Comparison of ENCODE assay signal across 1 cellular context in the genomic region with DNA sequence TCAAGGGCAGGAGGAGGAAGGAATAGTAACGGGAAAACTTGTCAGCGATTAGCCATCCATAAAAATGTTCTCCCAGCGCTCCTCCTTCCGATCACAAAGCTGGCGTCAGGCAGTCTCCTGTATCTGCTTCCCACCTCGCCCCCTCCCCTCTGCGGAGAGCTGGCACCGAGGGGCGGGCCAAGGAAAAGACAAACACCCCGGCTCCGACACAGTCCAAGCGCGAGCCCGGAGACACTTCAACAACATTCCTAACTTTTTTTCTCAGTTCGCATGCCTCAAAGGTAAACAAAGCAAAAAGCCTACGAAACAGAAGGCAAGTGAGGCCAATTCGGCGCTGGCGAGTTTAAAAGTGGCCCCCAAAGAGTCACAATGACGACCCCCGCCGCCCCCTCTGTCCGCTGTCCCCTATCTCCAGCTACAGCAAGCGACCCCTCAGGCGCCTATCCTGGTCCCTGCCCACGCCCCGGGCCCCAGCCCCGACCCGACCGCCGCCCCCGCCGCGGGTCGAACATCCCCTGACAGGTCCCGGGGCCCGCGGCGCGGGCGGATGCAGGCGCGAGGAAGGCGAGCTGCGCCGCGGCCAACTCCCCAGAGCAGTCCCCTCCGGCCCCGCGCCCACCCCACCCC.
A peak's percentile ranks its signal among the peaks of the same experiment; 100 is the strongest.
TF ChIP-seq lines count a peak whose summit lies in the region.

No MANE protein-coding gene starts in this region.

TF ChIP-seq in HepG2, 621 proteins besides CTCF, POLR2A, EP300 and RAD21 (continued from another document and continues in another):
- TF ChIP-seq ETS1 (CRISPR knock-in tag; IDR thresholded peaks at IDR 0.05), result no peak
- TF ChIP-seq, protein P1, sequence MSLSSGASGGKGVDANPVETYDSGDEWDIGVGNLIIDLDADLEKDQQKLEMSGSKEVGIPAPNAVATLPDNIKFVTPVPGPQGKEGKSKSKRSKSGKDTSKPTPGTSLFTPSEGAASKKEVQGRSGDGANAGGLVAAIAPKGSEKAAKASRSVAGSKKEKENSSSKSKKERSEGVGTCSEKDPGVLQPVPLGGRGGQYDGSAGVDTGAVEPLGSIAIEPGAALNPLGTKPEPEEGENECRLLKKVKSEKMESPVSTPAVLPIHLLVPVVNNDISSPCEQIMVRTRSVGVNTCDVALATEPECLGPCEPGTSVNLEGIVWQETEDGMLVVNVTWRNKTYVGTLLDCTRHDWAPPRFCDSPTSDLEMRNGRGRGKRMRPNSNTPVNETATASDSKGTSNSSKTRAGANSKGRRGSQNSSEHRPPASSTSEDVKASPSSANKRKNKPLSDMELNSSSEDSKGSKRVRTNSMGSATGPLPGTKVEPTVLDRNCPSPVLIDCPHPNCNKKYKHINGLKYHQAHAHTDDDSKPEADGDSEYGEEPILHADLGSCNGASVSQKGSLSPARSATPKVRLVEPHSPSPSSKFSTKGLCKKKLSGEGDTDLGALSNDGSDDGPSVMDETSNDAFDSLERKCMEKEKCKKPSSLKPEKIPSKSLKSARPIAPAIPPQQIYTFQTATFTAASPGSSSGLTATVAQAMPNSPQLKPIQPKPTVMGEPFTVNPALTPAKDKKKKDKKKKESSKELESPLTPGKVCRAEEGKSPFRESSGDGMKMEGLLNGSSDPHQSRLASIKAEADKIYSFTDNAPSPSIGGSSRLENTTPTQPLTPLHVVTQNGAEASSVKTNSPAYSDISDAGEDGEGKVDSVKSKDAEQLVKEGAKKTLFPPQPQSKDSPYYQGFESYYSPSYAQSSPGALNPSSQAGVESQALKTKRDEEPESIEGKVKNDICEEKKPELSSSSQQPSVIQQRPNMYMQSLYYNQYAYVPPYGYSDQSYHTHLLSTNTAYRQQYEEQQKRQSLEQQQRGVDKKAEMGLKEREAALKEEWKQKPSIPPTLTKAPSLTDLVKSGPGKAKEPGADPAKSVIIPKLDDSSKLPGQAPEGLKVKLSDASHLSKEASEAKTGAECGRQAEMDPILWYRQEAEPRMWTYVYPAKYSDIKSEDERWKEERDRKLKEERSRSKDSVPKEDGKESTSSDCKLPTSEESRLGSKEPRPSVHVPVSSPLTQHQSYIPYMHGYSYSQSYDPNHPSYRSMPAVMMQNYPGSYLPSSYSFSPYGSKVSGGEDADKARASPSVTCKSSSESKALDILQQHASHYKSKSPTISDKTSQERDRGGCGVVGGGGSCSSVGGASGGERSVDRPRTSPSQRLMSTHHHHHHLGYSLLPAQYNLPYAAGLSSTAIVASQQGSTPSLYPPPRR (CRISPR knock-in tag; IDR thresholded peaks at IDR 0.05; ENCODE audit: borderline replicate concordance), result no peak
- TF ChIP-seq XBP1 (CRISPR knock-in tag; IDR thresholded peaks at IDR 0.05), result no peak
- TF ChIP-seq KLF16 (CRISPR knock-in tag; IDR thresholded peaks at IDR 0.05), result no peak
- TF ChIP-seq ZNF260 (CRISPR knock-in tag; IDR thresholded peaks at IDR 0.05; ENCODE audit: borderline replicate concordance, low read depth), result no peak
- TF ChIP-seq U2AF2 (IDR thresholded peaks at IDR 0.05; ENCODE audit: low read depth, low read length), result no peak
- no peak for TF ChIP-seq RXRA (CRISPR knock-in tag; IDR thresholded peaks at IDR 0.05)
- TF ChIP-seq, protein P2, sequence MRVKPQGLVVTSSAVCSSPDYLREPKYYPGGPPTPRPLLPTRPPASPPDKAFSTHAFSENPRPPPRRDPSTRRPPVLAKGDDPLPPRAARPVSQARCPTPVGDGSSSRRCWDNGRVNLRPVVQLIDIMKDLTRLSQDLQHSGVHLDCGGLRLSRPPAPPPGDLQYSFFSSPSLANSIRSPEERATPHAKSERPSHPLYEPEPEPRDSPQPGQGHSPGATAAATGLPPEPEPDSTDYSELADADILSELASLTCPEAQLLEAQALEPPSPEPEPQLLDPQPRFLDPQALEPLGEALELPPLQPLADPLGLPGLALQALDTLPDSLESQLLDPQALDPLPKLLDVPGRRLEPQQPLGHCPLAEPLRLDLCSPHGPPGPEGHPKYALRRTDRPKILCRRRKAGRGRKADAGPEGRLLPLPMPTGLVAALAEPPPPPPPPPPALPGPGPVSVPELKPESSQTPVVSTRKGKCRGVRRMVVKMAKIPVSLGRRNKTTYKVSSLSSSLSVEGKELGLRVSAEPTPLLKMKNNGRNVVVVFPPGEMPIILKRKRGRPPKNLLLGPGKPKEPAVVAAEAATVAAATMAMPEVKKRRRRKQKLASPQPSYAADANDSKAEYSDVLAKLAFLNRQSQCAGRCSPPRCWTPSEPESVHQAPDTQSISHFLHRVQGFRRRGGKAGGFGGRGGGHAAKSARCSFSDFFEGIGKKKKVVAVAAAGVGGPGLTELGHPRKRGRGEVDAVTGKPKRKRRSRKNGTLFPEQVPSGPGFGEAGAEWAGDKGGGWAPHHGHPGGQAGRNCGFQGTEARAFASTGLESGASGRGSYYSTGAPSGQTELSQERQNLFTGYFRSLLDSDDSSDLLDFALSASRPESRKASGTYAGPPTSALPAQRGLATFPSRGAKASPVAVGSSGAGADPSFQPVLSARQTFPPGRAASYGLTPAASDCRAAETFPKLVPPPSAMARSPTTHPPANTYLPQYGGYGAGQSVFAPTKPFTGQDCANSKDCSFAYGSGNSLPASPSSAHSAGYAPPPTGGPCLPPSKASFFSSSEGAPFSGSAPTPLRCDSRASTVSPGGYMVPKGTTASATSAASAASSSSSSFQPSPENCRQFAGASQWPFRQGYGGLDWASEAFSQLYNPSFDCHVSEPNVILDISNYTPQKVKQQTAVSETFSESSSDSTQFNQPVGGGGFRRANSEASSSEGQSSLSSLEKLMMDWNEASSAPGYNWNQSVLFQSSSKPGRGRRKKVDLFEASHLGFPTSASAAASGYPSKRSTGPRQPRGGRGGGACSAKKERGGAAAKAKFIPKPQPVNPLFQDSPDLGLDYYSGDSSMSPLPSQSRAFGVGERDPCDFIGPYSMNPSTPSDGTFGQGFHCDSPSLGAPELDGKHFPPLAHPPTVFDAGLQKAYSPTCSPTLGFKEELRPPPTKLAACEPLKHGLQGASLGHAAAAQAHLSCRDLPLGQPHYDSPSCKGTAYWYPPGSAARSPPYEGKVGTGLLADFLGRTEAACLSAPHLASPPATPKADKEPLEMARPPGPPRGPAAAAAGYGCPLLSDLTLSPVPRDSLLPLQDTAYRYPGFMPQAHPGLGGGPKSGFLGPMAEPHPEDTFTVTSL (CRISPR knock-in tag; IDR thresholded peaks at IDR 0.05; ENCODE audit: borderline replicate concordance), result peak; percentile 44; the same call in 1 of the 2 replicates
- TF ChIP-seq PRMT3 (CRISPR knock-in tag; IDR thresholded peaks at IDR 0.05; ENCODE audit: borderline replicate concordance, low read depth), result no peak
- no peak for TF ChIP-seq ZC3H4 (CRISPR knock-in tag; IDR thresholded peaks at IDR 0.05; ENCODE audit: borderline replicate concordance)
- peak; percentile 48; the same call in 1 of the 2 replicates for TF ChIP-seq MTA1 (CRISPR knock-in tag; IDR thresholded peaks at IDR 0.05; ENCODE audit: borderline replicate concordance)
- TF ChIP-seq NCOR1 (IDR thresholded peaks at IDR 0.05; ENCODE audit: borderline replicate concordance, low read length), result no peak
- TF ChIP-seq TP53 (CRISPR knock-in tag; conservative IDR thresholded peaks at IDR 0.05), result no peak
- no peak for TF ChIP-seq ZNF263 (CRISPR knock-in tag; IDR thresholded peaks at IDR 0.05)
- TF ChIP-seq ZNF234 (CRISPR knock-in tag; conservative IDR thresholded peaks at IDR 0.05), result no peak
- no peak for TF ChIP-seq TOPORS (CRISPR knock-in tag; IDR thresholded peaks at IDR 0.05)
- no peak for TF ChIP-seq ZNF468 (CRISPR knock-in tag; IDR thresholded peaks at IDR 0.05)
- 0 out of 2 replicates have a peak, but pooled peaks have one; percentile 45 for TF ChIP-seq ZNF230 (CRISPR knock-in tag; IDR thresholded peaks at IDR 0.05)
- TF ChIP-seq MNT (IDR thresholded peaks at IDR 0.05), result no peak
- no peak for TF ChIP-seq MTA3 (CRISPR knock-in tag; IDR thresholded peaks at IDR 0.05)
- no peak for TF ChIP-seq CBFB (CRISPR knock-in tag; IDR thresholded peaks at IDR 0.05)
- no peak for TF ChIP-seq NFYC (CRISPR knock-in tag; IDR thresholded peaks at IDR 0.05)
- no peak for TF ChIP-seq GATA4 (IDR thresholded peaks at IDR 0.05; ENCODE audit: borderline replicate concordance, low read depth)
- no peak for TF ChIP-seq ZNF782 (CRISPR knock-in tag; IDR thresholded peaks at IDR 0.05; ENCODE audit: borderline replicate concordance)
- TF ChIP-seq ZNF703 (CRISPR knock-in tag; IDR thresholded peaks at IDR 0.05; ENCODE audit: borderline replicate concordance), result no peak
- TF ChIP-seq E2F1 (CRISPR knock-in tag; IDR thresholded peaks at IDR 0.05), result no peak
- TF ChIP-seq CHCHD3 (CRISPR knock-in tag; IDR thresholded peaks at IDR 0.05), result no peak
- no peak for TF ChIP-seq ATF5 (CRISPR knock-in tag; IDR thresholded peaks at IDR 0.05; ENCODE audit: low read depth)
- TF ChIP-seq ZNF746 (CRISPR knock-in tag; IDR thresholded peaks at IDR 0.05), result no peak
- no peak for TF ChIP-seq ZNF33A (CRISPR knock-in tag; IDR thresholded peaks at IDR 0.05; ENCODE audit: borderline replicate concordance)
- TF ChIP-seq ZFP82 (CRISPR knock-in tag; IDR thresholded peaks at IDR 0.05; ENCODE audit: borderline replicate concordance), result no peak
- no peak for TF ChIP-seq SRY (CRISPR knock-in tag; IDR thresholded peaks at IDR 0.05)
- TF ChIP-seq HNF1B (CRISPR knock-in tag; IDR thresholded peaks at IDR 0.05), result peak; percentile 57; the same call in 1 of the 2 replicates
- no peak for TF ChIP-seq SMC3 (IDR thresholded peaks at IDR 0.05; ENCODE audit: low read length)
- TF ChIP-seq ZNF331 (CRISPR knock-in tag; IDR thresholded peaks at IDR 0.05), result 0 out of 2 replicates have a peak, but pooled peaks have one; percentile 16
- no peak for TF ChIP-seq SP140L (CRISPR knock-in tag; IDR thresholded peaks at IDR 0.05; ENCODE audit: borderline replicate concordance)
- TF ChIP-seq ZSCAN21 (CRISPR knock-in tag; IDR thresholded peaks at IDR 0.05; ENCODE audit: borderline replicate concordance), result no peak
- TF ChIP-seq ZNF558 (CRISPR knock-in tag; IDR thresholded peaks at IDR 0.05; ENCODE audit: borderline replicate concordance), result no peak
- TF ChIP-seq ZNF768 (CRISPR knock-in tag; IDR thresholded peaks at IDR 0.05), result no peak
- TF ChIP-seq ZC3H13 (CRISPR knock-in tag; IDR thresholded peaks at IDR 0.05), result no peak
- TF ChIP-seq SP2 (CRISPR knock-in tag; IDR thresholded peaks at IDR 0.05), result no peak
- TF ChIP-seq SRF (IDR thresholded peaks at IDR 0.05; ENCODE audit: low read depth, low read length), result no peak
- no peak for TF ChIP-seq SNAI1 (CRISPR knock-in tag; IDR thresholded peaks at IDR 0.05; ENCODE audit: borderline replicate concordance)
- no peak for TF ChIP-seq FOXA1 (IDR thresholded peaks at IDR 0.05)
- peak; percentile 56 for TF ChIP-seq FOXA1 (CRISPR knock-in tag; IDR thresholded peaks at IDR 0.05)
- TF ChIP-seq ZNF761 (CRISPR knock-in tag; conservative IDR thresholded peaks at IDR 0.05), result no peak
- peak; percentile 73 for TF ChIP-seq ASH2L (IDR thresholded peaks at IDR 0.05; ENCODE audit: insufficient read length, low read depth, low read length)
